23 cellular contexts compared by ENCODE assay signal in genomic region chr18:49922228-49922627, GRCh38.
DNase-seq lines count a peak whose midpoint lies in the region; ATAC-seq, FAIRE-seq and TF ChIP-seq lines count a peak whose summit lies in the region.
"Had no signal": no experiment of that assay in that cellular context is flagged by ENCODE, and none has a peak within 500 bp of the region (broad histone marks: within the 10 kb centered on the region; RNA-seq: fewer than 3 reads in every experiment).

No MANE protein-coding gene starts in this region.

- ATAC-seq in GM18858 (IDR thresholded peaks at IDR 0.05; ENCODE audit: unreplicated experiment): no peak
- ATAC-seq: Panc1, Right ventricle myocardium inferior had no signal

- H3K4me3 Mint-ChIP-seq in astrocyte (ENCODE audit: unreplicated experiment): no peak overlapping the region
- H3K4me3 Mint-ChIP-seq: CD8-positive, alpha-beta memory T cell; IgD-negative memory B cell had no signal

- H3K27me3 Mint-ChIP-seq in astrocyte (ENCODE audit: low read depth, unreplicated experiment): peaks cover 2% of the 10 kb centered on the region

- no peak overlapping the region for H2AFZ ChIP-seq in astrocyte (ENCODE audit: low read depth, low read length)
- no peak overlapping the region for H2AFZ ChIP-seq in keratinocyte (ENCODE audit: control insufficient read depth, low read length)

- TF ChIP-seq CTCF in D721Med (IDR thresholded peaks at IDR 0.05; ENCODE audit: insufficient read depth, missing control alignments) (no peak), astrocyte (IDR thresholded peaks at IDR 0.05; ENCODE audit: insufficient read depth, low read depth, low read length) (no peak), keratinocyte (optimal IDR thresholded peaks at IDR 0.05 in 1 of 3, IDR thresholded peaks at IDR 0.05 in 1 of 3, conservative IDR thresholded peaks at IDR 0.05 in 1 of 3; ENCODE audit: extremely low read depth in 1 of 3, insufficient read depth in 2 of 3, low read length in 3 of 3) (no peak), coronary artery (IDR thresholded peaks at IDR 0.05) (no peak), kidney (IDR thresholded peaks at IDR 0.05; ENCODE audit: borderline replicate concordance, extremely low read depth, insufficient read depth) (no peak)

- intact Hi-C loops in kidney (cut with DNase I): no loop called here

- H3K4me3 ChIP-seq in astrocyte (ENCODE audit: insufficient read depth, low read depth, low read length) (no peak overlapping the region), keratinocyte (ENCODE audit: control insufficient read depth in 2 of 3, extremely low read depth in 1 of 3, insufficient read depth in 2 of 3, low read depth in 1 of 3, low read length in 3 of 3) (no peak overlapping the region), coronary artery (no peak overlapping the region), kidney (ENCODE audit: low read length in 2 of 2) (no peak overlapping the region)
- H3K4me3 ChIP-seq: SJSA1 had no signal

- peaks cover 14% of the 10 kb centered on the region for H3K4me1 Mint-ChIP-seq in astrocyte (ENCODE audit: low read depth, unreplicated experiment)
- H3K4me1 Mint-ChIP-seq: CD8-positive, alpha-beta memory T cell; IgD-negative memory B cell had no signal

- dilution Hi-C loops in keratinocyte (cut with MboI; ENCODE audit: extremely low pct_ligation_motif_present, low sequenced_read_pairs): no loop called here

- H3K36me3 ChIP-seq in astrocyte (ENCODE audit: insufficient read depth, low read length): no peaks in the 10 kb centered on the region
- H3K36me3 ChIP-seq in keratinocyte (ENCODE audit: control insufficient read depth in 2 of 2, extremely low read depth in 1 of 2, insufficient read depth in 2 of 2, low read length in 2 of 2): no peaks in the 10 kb centered on the region
- H3K36me3 ChIP-seq in kidney (ENCODE audit: control insufficient read depth in 1 of 2, insufficient read depth in 2 of 2, low read length in 2 of 2): peaks cover 0 to 5% of the 10 kb centered on the region in 2 donors
- H3K36me3 ChIP-seq: SJSA1 had no signal

- H3K36me3 Mint-ChIP-seq in astrocyte (ENCODE audit: low read depth, unreplicated experiment): peaks cover 12% of the 10 kb centered on the region
- H3K36me3 Mint-ChIP-seq: CD8-positive, alpha-beta memory T cell had no signal

- no peak overlapping the region for H3K27ac Mint-ChIP-seq in astrocyte (ENCODE audit: unreplicated experiment)
- H3K27ac Mint-ChIP-seq: CD8-positive, alpha-beta memory T cell; IgD-negative memory B cell had no signal

- peak; percentile 64 for FAIRE-seq in D721Med (lab: Jason Lieb, UNC)
- FAIRE-seq in astrocyte (lab: Jason Lieb, UNC): no peak
- peak; percentile 98 for FAIRE-seq in keratinocyte (lab: Jason Lieb, UNC)
- FAIRE-seq in kidney (lab: Jason Lieb, UNC): no peak
- FAIRE-seq: GM19239 had no signal

- no peaks in the 10 kb centered on the region for H3K79me2 ChIP-seq in astrocyte (ENCODE audit: insufficient read depth, low read length)
- no peaks in the 10 kb centered on the region for H3K79me2 ChIP-seq in keratinocyte (ENCODE audit: control insufficient read depth, insufficient read depth, low read length)

- H3K27me3 ChIP-seq in astrocyte (ENCODE audit: insufficient read depth, low read length) (no peaks in the 10 kb centered on the region), keratinocyte (ENCODE audit: control insufficient read depth, extremely low read depth, insufficient read depth, low read length) (peaks cover 4% of the 10 kb centered on the region)
- H3K27me3 ChIP-seq: SJSA1 had no signal

- H3K9me3 Mint-ChIP-seq in astrocyte (ENCODE audit: unreplicated experiment): peaks cover 3% of the 10 kb centered on the region

- H3K9ac ChIP-seq in astrocyte (ENCODE audit: low read length) (no peak overlapping the region), keratinocyte (ENCODE audit: control insufficient read depth, extremely low read depth, insufficient read depth, low read length) (no peak overlapping the region), kidney (ENCODE audit: low read length in 2 of 2) (no peak overlapping the region)

- peak; percentile 36 for DNase-seq in D721Med (ENCODE audit: insufficient read length, low spot score)
- peak; percentile 30 for DNase-seq in NCI-H524 treated with DMSO at 0.1 percent for 48 hours (lab: John Stamatoyannopoulos, UW)
- DNase-seq in astrocyte (ENCODE audit: low read depth): no peak
- peak; percentile 49 for DNase-seq in keratinocyte (ENCODE audit: low read depth, low spot score)
- DNase-seq in coronary artery (ENCODE audit: low spot score): no peak
- no peak for DNase-seq in kidney
- DNase-seq: AML-193; C1 segment of cervical spinal cord; CD8-positive, alpha-beta memory T cell; DMS53; GF-D8; GOT3; HCEC 1CT; NCI-H1694; NCI-H2081 treated with DMSO at 0.1 percent for 48 hours; NCI-H2171 treated with DMSO at 0.1 percent for 48 hours; NCI-H526 treated with DMSO at 0.1 percent for 48 hours had no signal

- H3K4me2 ChIP-seq in astrocyte (ENCODE audit: low read length) (peak overlapping the region; percentile 75), keratinocyte (ENCODE audit: control insufficient read depth, extremely low read depth, insufficient read depth, low read depth, low read length) (peak overlapping the region; percentile 1)

- H3K9me1 ChIP-seq in keratinocyte (ENCODE audit: control insufficient read depth, extremely low read depth, insufficient read depth, low read length): peaks cover 7% of the 10 kb centered on the region

- H3K4me1 ChIP-seq in astrocyte (ENCODE audit: insufficient read depth, low read length): peaks cover 19% of the 10 kb centered on the region
- peaks cover 32% of the 10 kb centered on the region for H3K4me1 ChIP-seq in keratinocyte (ENCODE audit: control insufficient read depth, extremely low read depth, insufficient read depth, low read length)
- peaks cover 3 to 4% of the 10 kb centered on the region in 2 donors for H3K4me1 ChIP-seq in kidney (ENCODE audit: control insufficient read depth in 1 of 2, insufficient read depth in 1 of 2, low read depth in 1 of 2, low read length in 2 of 2)

- H4K20me1 ChIP-seq in astrocyte (ENCODE audit: insufficient read depth, low read length) (no peaks in the 10 kb centered on the region), keratinocyte (ENCODE audit: control insufficient read depth, extremely low read depth, insufficient read depth, low read length) (no peaks in the 10 kb centered on the region)

- H3K9me3 ChIP-seq in astrocyte (ENCODE audit: insufficient read depth, low read depth, low read length) (no peaks in the 10 kb centered on the region), keratinocyte (ENCODE audit: control insufficient read depth, low read depth, low read length) (no peaks in the 10 kb centered on the region), kidney (ENCODE audit: control insufficient read depth in 1 of 2, low read length in 2 of 2) (no peaks in the 10 kb centered on the region)
- H3K9me3 ChIP-seq: SJSA1 had no signal

- H3K27ac ChIP-seq in astrocyte (ENCODE audit: low read depth, low read length): no peak overlapping the region
- no peak overlapping the region for H3K27ac ChIP-seq in keratinocyte (ENCODE audit: control insufficient read depth, insufficient read depth, low read length)
- H3K27ac ChIP-seq in coronary artery: no peak overlapping the region
- H3K27ac ChIP-seq in kidney (ENCODE audit: low read depth in 2 of 2, low read length in 2 of 2): no peak overlapping the region
- H3K27ac ChIP-seq: SJSA1 had no signal

Comparison
In these comparisons a context has a peak if more than half of its experiments do, and no peak if none do; other contexts are left out.
1. DNase-seq: peak in D721Med (single experiment), NCI-H524 treated with DMSO at 0.1 percent for 48 hours (single experiment) and keratinocyte (single experiment); none in astrocyte (single experiment), coronary artery (single experiment) and kidney (single experiment).